ENCODE assay signal across 13 cellular contexts in the genomic region with DNA sequence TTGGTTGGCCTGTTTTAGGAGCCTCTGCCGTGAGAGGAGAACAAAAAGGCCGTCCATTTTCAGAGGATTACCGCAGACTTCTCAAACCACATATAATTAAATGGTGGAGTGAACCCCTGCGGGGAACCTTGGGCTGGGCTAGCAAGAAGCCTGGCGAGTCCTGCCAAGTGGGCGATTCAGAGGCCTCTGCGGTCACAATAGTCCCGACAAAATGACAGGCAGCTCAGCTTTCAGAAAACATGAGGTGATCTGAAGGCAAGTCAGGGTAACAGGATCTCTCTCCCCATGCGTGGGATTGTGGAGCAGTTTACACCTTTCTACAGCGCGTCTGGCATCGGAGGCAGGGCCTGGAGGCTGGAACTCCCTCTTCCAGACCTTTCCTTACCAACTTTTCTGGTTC.
DNase-seq lines count a peak whose midpoint lies in the region; ATAC-seq and TF ChIP-seq lines count a peak whose summit lies in the region.
"Had no signal": no experiment of that assay in that cellular context is flagged by ENCODE, and none has a peak within 500 bp of the region (broad histone marks: within the 10 kb centered on the region; RNA-seq: fewer than 3 reads in every experiment).

No MANE protein-coding gene starts in this region.

- peak overlapping the region; percentile 38 for H2AFZ ChIP-seq in neural progenitor cell (replicated peaks)

- intact Hi-C loops in Panc1 (cut with micrococcal nuclease; ENCODE audit: unreplicated experiment), result no loop called here

- DNase-seq in H4 (ENCODE audit: low spot score) (peak; percentile 72), Panc1 (ENCODE audit: low read depth, low spot score) (no peak), neural progenitor cell (ENCODE audit: low spot score) (peak; percentile 61), AML-193 (lab: John Stamatoyannopoulos, UW) (no peak), cerebellar nuclear complex (lab: John Stamatoyannopoulos, UW) (no peak), dermis blood vessel endothelial cell (no peak)
- DNase-seq: CD8-positive, alpha-beta memory T cell had no signal

- H3K4me2 ChIP-seq in neural progenitor cell, result peak overlapping the region; percentile 20
- H3K4me2 ChIP-seq: A549, BLaER1 had no signal

- H3K9me3 ChIP-seq in Panc1 (ENCODE audit: control insufficient read depth, insufficient read depth, low read depth, low read length) (no peaks in the 10 kb centered on the region), neural progenitor cell (ENCODE audit: low read depth) (no peaks in the 10 kb centered on the region)
- H3K9me3 ChIP-seq: Caco-2 had no signal

- ATAC-seq in Panc1 (no peak), HG02840 (IDR thresholded peaks at IDR 0.05; ENCODE audit: low FRiP score, unreplicated experiment) (no peak)

- no peak for TF ChIP-seq RAD21 in Ishikawa (IDR thresholded peaks at IDR 0.05; ENCODE audit: low read depth)

- TF ChIP-seq CTCF in Panc1 (IDR thresholded peaks at IDR 0.05), result no peak
- TF ChIP-seq CTCF in neural progenitor cell (IDR thresholded peaks at IDR 0.05), result no peak

- no peaks in the 10 kb centered on the region for H3K79me2 ChIP-seq in neural progenitor cell (ENCODE audit: low read depth)

- CTCF ChIA-PET in Panc1 (lab: Charles Lee), result interaction anchor here (1.0 kb wide), 2 partner anchors 128 to 136 kb away, joined by 3 to 6 read pairs; no protein-coding TSS in a partner anchor

- in situ Hi-C loops in Panc1 (cut with HindIII; ENCODE audit: low pct_unique_long_range_greater_than_20kb, low sequenced_read_pairs), result no loop called here

- H3K9me3 Mint-ChIP-seq in neural progenitor cell, result no peaks in the 10 kb centered on the region

- H3K36me3 ChIP-seq in Panc1 (ENCODE audit: control insufficient read depth, insufficient read depth, low read length) (no peaks in the 10 kb centered on the region), neural progenitor cell (no peaks in the 10 kb centered on the region)
- H3K36me3 ChIP-seq: BLaER1 had no signal

- H3K27me3 ChIP-seq in Panc1 (ENCODE audit: control insufficient read depth, insufficient read depth, low read length) (no peaks in the 10 kb centered on the region), neural progenitor cell (no peaks in the 10 kb centered on the region)
- H3K27me3 ChIP-seq: BLaER1 had no signal

- no peaks in the 10 kb centered on the region for H4K20me1 ChIP-seq in neural progenitor cell (ENCODE audit: low read depth)
- H4K20me1 ChIP-seq: BLaER1 had no signal

- no TSS peak for BruUV-seq in Panc1 (replicated peaks; lab: Mats Ljungman, UMichigan)

- H3K4me1 ChIP-seq in Panc1 (ENCODE audit: control insufficient read depth, insufficient read depth, low read length) (peaks cover 21% of the 10 kb centered on the region), neural progenitor cell (peaks cover 4% of the 10 kb centered on the region)

- peaks cover 10% of the 10 kb centered on the region for H3F3A ChIP-seq in neural progenitor cell (ENCODE audit: low read depth)

- H3K27ac ChIP-seq in Panc1 (ENCODE audit: low read length), result peak overlapping the region; percentile 25; the same call in 1 of the 2 replicates
- H3K27ac ChIP-seq in neural progenitor cell, result no peak overlapping the region
- H3K27ac ChIP-seq: A549, BLaER1 had no signal

- POLR2A ChIA-PET in Panc1 (lab: Charles Lee), result no interaction called here

- H3K9ac ChIP-seq in neural progenitor cell, result no peak overlapping the region
- H3K9ac ChIP-seq: BLaER1 had no signal

- H3K36me3 Mint-ChIP-seq in neural progenitor cell, result no peaks in the 10 kb centered on the region
- H3K36me3 Mint-ChIP-seq: CD8-positive, alpha-beta memory T cell had no signal

- H3K4me3 ChIP-seq in Panc1 (ENCODE audit: low read depth in 2 of 2, low read length in 2 of 2) (no peak overlapping the region), neural progenitor cell (no peak overlapping the region)
- H3K4me3 ChIP-seq: A549, BLaER1 had no signal

- H3K4me1 Mint-ChIP-seq in neural progenitor cell, result peaks cover 9% of the 10 kb centered on the region
- H3K4me1 Mint-ChIP-seq: CD8-positive, alpha-beta memory T cell; IgD-negative memory B cell had no signal

- peaks cover 6% of the 10 kb centered on the region for H3K27me3 Mint-ChIP-seq in neural progenitor cell (ENCODE audit: insufficient read depth, low read depth)

- TF ChIP-seq EP300 in Ishikawa (IDR thresholded peaks at IDR 0.05; ENCODE audit: borderline replicate concordance), result no peak; the same call in 1 of the 2 replicates

- H3K4me3 Mint-ChIP-seq in neural progenitor cell, result no peak overlapping the region
- H3K4me3 Mint-ChIP-seq: CD8-positive, alpha-beta memory T cell; IgD-negative memory B cell had no signal

- no peak overlapping the region for H3K27ac Mint-ChIP-seq in neural progenitor cell
- H3K27ac Mint-ChIP-seq: CD8-positive, alpha-beta memory T cell; IgD-negative memory B cell had no signal

TF ChIP-seq in Ishikawa, 13 proteins besides CTCF, POLR2A, EP300 and RAD21:
- TF ChIP-seq TCF12 (IDR thresholded peaks at IDR 0.05; ENCODE audit: low read depth) (peak; percentile 50; the same call in 1 of the 2 replicates), TAF1 (IDR thresholded peaks at IDR 0.05; ENCODE audit: low read depth) (no peak), NFIC (IDR thresholded peaks at IDR 0.05) (peak; percentile 70), CREB1 (IDR thresholded peaks at IDR 0.05; ENCODE audit: low read depth) (no peak), YY1 (IDR thresholded peaks at IDR 0.05; ENCODE audit: low read depth) (0 out of 2 replicates have a peak, but pooled peaks have one; percentile 41), TEAD4 (IDR thresholded peaks at IDR 0.05) (no peak), FOXM1 (IDR thresholded peaks at IDR 0.05; ENCODE audit: borderline replicate concordance, low read depth) (no peak), ZBTB7A (IDR thresholded peaks at IDR 0.05; ENCODE audit: low read depth) (no peak), EGR1 (IDR thresholded peaks at IDR 0.05) (no peak)
- TF ChIP-seq, protein P1, sequence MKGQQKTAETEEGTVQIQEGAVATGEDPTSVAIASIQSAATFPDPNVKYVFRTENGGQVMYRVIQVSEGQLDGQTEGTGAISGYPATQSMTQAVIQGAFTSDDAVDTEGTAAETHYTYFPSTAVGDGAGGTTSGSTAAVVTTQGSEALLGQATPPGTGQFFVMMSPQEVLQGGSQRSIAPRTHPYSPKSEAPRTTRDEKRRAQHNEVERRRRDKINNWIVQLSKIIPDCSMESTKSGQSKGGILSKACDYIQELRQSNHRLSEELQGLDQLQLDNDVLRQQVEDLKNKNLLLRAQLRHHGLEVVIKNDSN (IDR thresholded peaks at IDR 0.05), result no peak
- TF ChIP-seq, protein P2, sequence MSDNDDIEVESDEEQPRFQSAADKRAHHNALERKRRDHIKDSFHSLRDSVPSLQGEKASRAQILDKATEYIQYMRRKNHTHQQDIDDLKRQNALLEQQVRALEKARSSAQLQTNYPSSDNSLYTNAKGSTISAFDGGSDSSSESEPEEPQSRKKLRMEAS (IDR thresholded peaks at IDR 0.05), result peak; percentile 65

Comparison
In these comparisons a context has a peak if more than half of its experiments do, and no peak if none do; other contexts are left out.
1. DNase-seq: peak in H4 (single experiment) and neural progenitor cell (single experiment); none in Panc1 (single experiment), AML-193 (0 of 2), cerebellar nuclear complex (0 of 2) and dermis blood vessel endothelial cell (single experiment).